Comparison of ENCODE assay signal across 8 cellular contexts in genomic region chr4:6701371-6701770, GRCh38. TPM values are rescaled to one million over a fixed set of nuclear protein-coding genes. Genes with fewer than 3 reads are reported as not detected.
DNase-seq lines count a peak whose midpoint lies in the region; ATAC-seq, FAIRE-seq and TF ChIP-seq lines count a peak whose summit lies in the region.

No MANE protein-coding gene starts in this region.

- H3K27me3 ChIP-seq in bronchial epithelial cell (ENCODE audit: control insufficient read depth, insufficient read depth, low read length): no peaks in the 10 kb centered on the region

- H3K4me3 ChIP-seq in bronchial epithelial cell (ENCODE audit: low read depth, low read length): no peak overlapping the region
- no peak overlapping the region for H3K4me3 ChIP-seq in retinal pigment epithelial cell (ENCODE audit: low read length)

- peak; percentile 76 for DNase-seq in activated CD4-positive, alpha-beta T cell treated with anti-CD3 and anti-CD28 coated beads for 48 hours
- no peak for DNase-seq in activated CD4-positive, alpha-beta T cell treated with anti-CD3 and anti-CD28 coated beads, Interleukin-2, amount 50 U/mL, for 4 hours
- DNase-seq in NCI-H69 (lab: John Stamatoyannopoulos, UW) (peak; percentile 16), bronchial epithelial cell (ENCODE audit: low read depth) (no peak), retinal pigment epithelial cell (ENCODE audit: low read depth) (no peak), NCI-H2081 treated with DMSO at 0.1 percent for 48 hours (lab: John Stamatoyannopoulos, UW) (no peak)
- DNase-seq in activated T-helper 2 cell treated with anti-CD3 and anti-CD28 coated beads, Interferon-gamma antibody, Interleukin-2, Interleukin-4, amounts not matched to agents 10 μg/mL and 5 μg/mL and 100 μg/mL, durations not matched to agents 14 hours and 24 hours and 36 hours (ENCODE audit: low spot score): no peak

- peaks cover 4% of the 10 kb centered on the region for H3K9me3 Mint-ChIP-seq in activated T-helper 2 cell treated with anti-CD3 and anti-CD28 coated beads, Interferon-gamma antibody, Interleukin-2, Interleukin-4, amounts not matched to agents 10 μg/mL and 5 μg/mL and 100 μg/mL, durations not matched to agents 14 hours and 24 hours and 36 hours

- H3K4me3 Mint-ChIP-seq in activated T-helper 2 cell treated with anti-CD3 and anti-CD28 coated beads, Interferon-gamma antibody, Interleukin-2, Interleukin-4, amounts not matched to agents 10 μg/mL and 5 μg/mL and 100 μg/mL, durations not matched to agents 14 hours and 24 hours and 36 hours (ENCODE audit: low read depth): no peak overlapping the region

- peaks cover 1% of the 10 kb centered on the region for H3K36me3 ChIP-seq in bronchial epithelial cell (ENCODE audit: control insufficient read depth, insufficient read depth, low read length)

- H3K27me3 Mint-ChIP-seq in activated T-helper 2 cell treated with anti-CD3 and anti-CD28 coated beads, Interferon-gamma antibody, Interleukin-2, Interleukin-4, amounts not matched to agents 10 μg/mL and 5 μg/mL and 100 μg/mL, durations not matched to agents 14 hours and 24 hours and 36 hours (ENCODE audit: low read depth): no peaks in the 10 kb centered on the region

- no peak for ATAC-seq in HG03039 (IDR thresholded peaks at IDR 0.05; ENCODE audit: unreplicated experiment)

- intact Hi-C loops in activated T-helper 2 cell treated with anti-CD3 and anti-CD28 coated beads, Interferon-gamma antibody, Interleukin-2, Interleukin-4, amounts not matched to agents 10 μg/mL and 5 μg/mL and 100 μg/mL, durations not matched to agents 14 hours and 24 hours and 36 hours (cut with micrococcal nuclease): loop anchor here (10.0 kb wide), 1 partner anchor 127 kb away; the partner anchor contains the start of gene MAN2B2

- peak; percentile 19 for TF ChIP-seq CTCF in bronchial epithelial cell (IDR thresholded peaks at IDR 0.05; ENCODE audit: insufficient read depth, low read length, severe bottlenecking)
- TF ChIP-seq CTCF in retinal pigment epithelial cell (conservative IDR thresholded peaks at IDR 0.05; ENCODE audit: low read depth, low read length): peak; percentile 32

- no peak overlapping the region for H3K27ac Mint-ChIP-seq in activated T-helper 2 cell treated with anti-CD3 and anti-CD28 coated beads, Interferon-gamma antibody, Interleukin-2, Interleukin-4, amounts not matched to agents 10 μg/mL and 5 μg/mL and 100 μg/mL, durations not matched to agents 14 hours and 24 hours and 36 hours

- FAIRE-seq in bronchial epithelial cell (lab: Jason Lieb, UNC): no peak

- peaks cover 60% of the 10 kb centered on the region for H3K36me3 Mint-ChIP-seq in activated T-helper 2 cell treated with anti-CD3 and anti-CD28 coated beads, Interferon-gamma antibody, Interleukin-2, Interleukin-4, amounts not matched to agents 10 μg/mL and 5 μg/mL and 100 μg/mL, durations not matched to agents 14 hours and 24 hours and 36 hours (ENCODE audit: low read depth)

- peaks cover 56% of the 10 kb centered on the region for H3K4me1 Mint-ChIP-seq in activated T-helper 2 cell treated with anti-CD3 and anti-CD28 coated beads, Interferon-gamma antibody, Interleukin-2, Interleukin-4, amounts not matched to agents 10 μg/mL and 5 μg/mL and 100 μg/mL, durations not matched to agents 14 hours and 24 hours and 36 hours (ENCODE audit: low read depth)

RNA-seq across cellular contexts. Expression of gene S100P, which starts 7.7 kb away (rescaled TPM):
- total RNA-seq in bronchial epithelial cell: 641 and 928 TPM in 2 replicates
- total RNA-seq in activated T-helper 2 cell treated with anti-CD3 and anti-CD28 coated beads, Interferon-gamma antibody, Interleukin-2, Interleukin-4, amounts not matched to agents 10 μg/mL and 5 μg/mL and 100 μg/mL, durations not matched to agents 14 hours and 24 hours and 36 hours: 3.4 and 5.8 TPM in 2 replicates

RNA-seq across cellular contexts. Expression of gene MRFAP1L1, which starts 8.3 kb away (rescaled TPM):
- 57.9 and 79.2 TPM in 2 replicates for total RNA-seq in bronchial epithelial cell
- 46.6 and 49.6 TPM in 2 replicates for total RNA-seq in activated T-helper 2 cell treated with anti-CD3 and anti-CD28 coated beads, Interferon-gamma antibody, Interleukin-2, Interleukin-4, amounts not matched to agents 10 μg/mL and 5 μg/mL and 100 μg/mL, durations not matched to agents 14 hours and 24 hours and 36 hours

RNA-seq across cellular contexts. Expression of gene BLOC1S4, which starts 14.6 kb away (rescaled TPM):
- total RNA-seq in bronchial epithelial cell: 14.2 and 14.5 TPM in 2 replicates
- total RNA-seq in activated T-helper 2 cell treated with anti-CD3 and anti-CD28 coated beads, Interferon-gamma antibody, Interleukin-2, Interleukin-4, amounts not matched to agents 10 μg/mL and 5 μg/mL and 100 μg/mL, durations not matched to agents 14 hours and 24 hours and 36 hours: 18.2 and 20.8 TPM in 2 replicates

Comparison
In these comparisons a context has a peak if more than half of its experiments do, and no peak if none do; other contexts are left out.
1. DNase-seq: peak in activated CD4-positive, alpha-beta T cell treated with anti-CD3 and anti-CD28 coated beads for 48 hours (single experiment) and NCI-H69 (single experiment); none in activated CD4-positive, alpha-beta T cell treated with anti-CD3 and anti-CD28 coated beads, Interleukin-2, amount 50 U/mL, for 4 hours (0 of 2), bronchial epithelial cell (single experiment), retinal pigment epithelial cell (single experiment), activated T-helper 2 cell treated with anti-CD3 and anti-CD28 coated beads, Interferon-gamma antibody, Interleukin-2, Interleukin-4, amounts not matched to agents 10 μg/mL and 5 μg/mL and 100 μg/mL, durations not matched to agents 14 hours and 24 hours and 36 hours (single experiment) and NCI-H2081 treated with DMSO at 0.1 percent for 48 hours (single experiment).
2. RNA of gene S100P, which starts 7.7 kb away (total RNA-seq): 641 to 928 TPM in bronchial epithelial cell; 3.4 to 5.8 TPM in activated T-helper 2 cell treated with anti-CD3 and anti-CD28 coated beads, Interferon-gamma antibody, Interleukin-2, Interleukin-4, amounts not matched to agents 10 μg/mL and 5 μg/mL and 100 μg/mL, durations not matched to agents 14 hours and 24 hours and 36 hours; every median in the first group is over 10 times any median in the second.